8 cellular contexts compared by ENCODE assay signal in the genomic region with DNA sequence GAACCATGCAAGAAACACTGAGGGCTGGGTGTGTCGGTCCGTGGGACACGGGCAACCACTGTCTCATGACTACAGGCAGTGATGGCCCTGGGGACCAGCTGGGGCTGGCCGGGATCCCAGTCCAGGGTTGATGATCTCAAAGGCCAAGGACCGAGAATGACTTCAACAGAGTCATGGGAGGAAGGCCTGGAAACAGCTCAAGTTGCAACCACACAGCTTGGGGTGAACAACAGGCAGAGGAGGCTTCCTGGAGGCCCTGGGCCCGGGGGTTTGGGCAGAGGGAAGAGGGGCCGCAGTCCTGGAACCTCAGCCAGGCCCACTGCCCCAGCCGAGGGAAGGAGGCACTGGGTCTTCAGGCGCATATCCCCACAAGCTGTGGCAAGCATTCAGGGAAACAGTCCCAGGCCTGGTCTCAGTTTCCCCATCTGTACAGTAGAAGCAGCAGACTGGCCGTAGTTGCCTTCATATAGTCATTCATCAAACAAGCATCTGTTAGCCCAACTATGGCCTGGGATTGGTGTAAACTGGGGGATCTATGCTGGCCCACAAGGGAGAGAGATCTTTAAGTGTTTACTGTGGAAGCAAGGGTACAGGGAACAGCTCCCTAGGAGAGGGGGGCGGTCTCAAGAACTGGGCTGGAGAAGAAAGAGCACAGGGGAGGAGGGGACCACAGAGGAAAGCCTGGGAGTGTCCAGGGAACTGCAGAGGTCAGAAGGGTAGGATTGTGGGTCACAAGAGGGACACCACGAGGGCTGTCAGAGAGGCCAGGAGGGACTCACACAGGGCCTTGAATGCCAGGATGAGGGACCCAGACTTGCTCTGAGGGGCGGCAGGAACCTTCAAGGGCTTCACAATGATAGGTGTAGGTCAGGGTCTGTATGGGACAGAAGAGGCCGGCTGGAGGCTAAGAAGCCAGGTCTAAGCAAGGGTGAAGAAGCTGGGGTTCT. TPM values are rescaled to one million over a fixed set of nuclear protein-coding genes. Genes with fewer than 3 reads are reported as not detected.
DNase-seq lines count a peak whose midpoint lies in the region; ATAC-seq and TF ChIP-seq lines count a peak whose summit lies in the region.

No MANE protein-coding gene starts in this region.

- H3K14ac ChIP-seq in neuronal stem cell (ENCODE audit: low read length), result no peak overlapping the region

- H3K23ac ChIP-seq in neuronal stem cell (ENCODE audit: low read depth, low read length, poor library complexity), result no peak overlapping the region

- H3K4me1 Mint-ChIP-seq in activated naive CD4-positive, alpha-beta T cell treated with anti-CD3 and anti-CD28 coated beads for 36 hours (ENCODE audit: low read depth), result no peaks in the 10 kb centered on the region

- H2BK120ac ChIP-seq in neuronal stem cell (ENCODE audit: low read depth, low read length), result no peak overlapping the region

- peak overlapping the region; percentile 14 to 70 for H3K27ac Mint-ChIP-seq in activated naive CD4-positive, alpha-beta T cell treated with anti-CD3 and anti-CD28 coated beads, Interleukin-2, amount 50 U/mL, for 72 hours
- H3K27ac Mint-ChIP-seq in activated naive CD4-positive, alpha-beta T cell treated with anti-CD3 and anti-CD28 coated beads for 36 hours, result no peak overlapping the region

- peak overlapping the region; percentile 56 for H2BK5ac ChIP-seq in neuronal stem cell (ENCODE audit: low read length)

- peak overlapping the region; percentile 78 for H3K9ac ChIP-seq in neuronal stem cell (ENCODE audit: low read depth, low read length, poor library complexity)

- no peaks in the 10 kb centered on the region for H3K36me3 Mint-ChIP-seq in activated naive CD4-positive, alpha-beta T cell treated with anti-CD3 and anti-CD28 coated beads, Interleukin-2, amount 50 U/mL, for 72 hours
- no peaks in the 10 kb centered on the region for H3K36me3 Mint-ChIP-seq in activated naive CD4-positive, alpha-beta T cell treated with anti-CD3 and anti-CD28 coated beads for 36 hours (ENCODE audit: low read depth)

- H2AK5ac ChIP-seq in neuronal stem cell (ENCODE audit: low read depth, low read length), result no peak overlapping the region

- H3K4ac ChIP-seq in neuronal stem cell (ENCODE audit: low read length), result no peak overlapping the region

- H3K9me3 Mint-ChIP-seq in activated naive CD4-positive, alpha-beta T cell treated with anti-CD3 and anti-CD28 coated beads, Interleukin-2, amount 50 U/mL, for 72 hours, result no peaks in the 10 kb centered on the region
- no peaks in the 10 kb centered on the region for H3K9me3 Mint-ChIP-seq in activated naive CD4-positive, alpha-beta T cell treated with anti-CD3 and anti-CD28 coated beads for 36 hours

- H3K9me3 ChIP-seq in neuronal stem cell (replicated peaks in 1 of 2; ENCODE audit: control insufficient read depth in 2 of 2, insufficient read depth in 1 of 2, low read depth in 1 of 2, low read length in 2 of 2), result no peaks in the 10 kb centered on the region

- no peak overlapping the region for H3K27ac ChIP-seq in neuronal stem cell (replicated peaks; ENCODE audit: low read length)

- H3K4me2 ChIP-seq in neuronal stem cell (ENCODE audit: insufficient read depth, low read length, poor library complexity, severe bottlenecking), result no peak overlapping the region

- no peak overlapping the region for H2BK12ac ChIP-seq in neuronal stem cell (ENCODE audit: low read length)

- CTCF ChIA-PET in activated naive CD4-positive, alpha-beta T cell treated with anti-CD3 and anti-CD28 coated beads for 36 hours (lab: Charles Lee), result no interaction called here

- WGBS in neuronal stem cell (ENCODE audit: extremely low coverage in 2 of 2, insufficient read length in 2 of 2, insufficient replicate concordance in 1 of 2), 2 donors, result no CpG with 5 or more reads among the region's 14 CpGs

- no peak for ATAC-seq in activated naive CD4-positive, alpha-beta T cell treated with anti-CD3 and anti-CD28 coated beads, Interleukin-2, amount 50 U/mL, for 72 hours
- no peak for ATAC-seq in GM21515 (IDR thresholded peaks at IDR 0.05; ENCODE audit: unreplicated experiment)
- ATAC-seq in HG02970 (IDR thresholded peaks at IDR 0.05; ENCODE audit: low FRiP score, unreplicated experiment), result no peak

- DNase-seq in activated naive CD4-positive, alpha-beta T cell treated with anti-CD3 and anti-CD28 coated beads, Interleukin-2, amount 50 U/mL, for 72 hours (ENCODE audit: low spot score in 2 of 2), result no peak
- DNase-seq in activated naive CD4-positive, alpha-beta T cell treated with anti-CD3 and anti-CD28 coated beads for 36 hours, result no peak
- DNase-seq in fibroblast of villous mesenchyme (ENCODE audit: low read depth) (peak; percentile 82), neuronal stem cell (ENCODE audit: low spot score) (no peak), NCI-H187 (lab: John Stamatoyannopoulos, UW) (no peak), NCI-H526 (lab: John Stamatoyannopoulos, UW) (no peak)

- H4K91ac ChIP-seq in neuronal stem cell (ENCODE audit: low read depth, low read length, poor library complexity), result no peak overlapping the region

- H3K4me3 ChIP-seq in fibroblast of villous mesenchyme (ENCODE audit: low read depth, low read length) (peak overlapping the region; percentile 87), neuronal stem cell (ENCODE audit: low read length in 2 of 2) (no peak overlapping the region)

- intact Hi-C loops in activated naive CD4-positive, alpha-beta T cell treated with anti-CD3 and anti-CD28 coated beads for 36 hours (cut with micrococcal nuclease), result no loop called here

- peaks cover 3% of the 10 kb centered on the region for H3K27me3 Mint-ChIP-seq in activated naive CD4-positive, alpha-beta T cell treated with anti-CD3 and anti-CD28 coated beads for 36 hours (ENCODE audit: low read depth)

- peaks cover 7% of the 10 kb centered on the region for H3K79me1 ChIP-seq in neuronal stem cell (ENCODE audit: low read depth, low read length)

- TF ChIP-seq CTCF in fibroblast of villous mesenchyme (IDR thresholded peaks at IDR 0.05; ENCODE audit: insufficient read depth, low read depth, low read length), result no peak

- H3K36me3 ChIP-seq in neuronal stem cell (replicated peaks in 1 of 2; ENCODE audit: control insufficient read depth in 2 of 2, insufficient read depth in 2 of 2, low read length in 2 of 2), result peaks cover 0 to 17% of the 10 kb centered on the region in 2 donors

- peaks cover 4 to 24% of the 10 kb centered on the region in 2 donors for H3K4me1 ChIP-seq in neuronal stem cell (ENCODE audit: control insufficient read depth in 2 of 2, insufficient read depth in 1 of 2, low read depth in 1 of 2, low read length in 2 of 2)

- no peak overlapping the region for H3K4me3 Mint-ChIP-seq in activated naive CD4-positive, alpha-beta T cell treated with anti-CD3 and anti-CD28 coated beads for 36 hours

- no peak overlapping the region for H4K8ac ChIP-seq in neuronal stem cell (ENCODE audit: low read depth, low read length)

- H3K18ac ChIP-seq in neuronal stem cell (ENCODE audit: low read length), result no peak overlapping the region

- no peak overlapping the region for H2BK15ac ChIP-seq in neuronal stem cell (ENCODE audit: low read length)

- H2AFZ ChIP-seq in neuronal stem cell (ENCODE audit: low read length), result peak overlapping the region; percentile 44

- H3K27me3 ChIP-seq in neuronal stem cell (ENCODE audit: control insufficient read depth in 3 of 3, insufficient read depth in 3 of 3, low read depth in 1 of 3, low read length in 3 of 3), result no peaks in the 10 kb centered on the region

RNA-seq across cellular contexts. Expression of a gene that starts 2.1 kb away (rescaled TPM):
- under 1 TPM; 0.57 to 0.95 TPM for total RNA-seq in activated naive CD4-positive, alpha-beta T cell treated with anti-CD3 and anti-CD28 coated beads, Interleukin-2, amount 50 U/mL, for 72 hours
- not detected for total RNA-seq in activated naive CD4-positive, alpha-beta T cell treated with anti-CD3 and anti-CD28 coated beads for 36 hours
- 184 and 195 TPM in 2 replicates for total RNA-seq in fibroblast of villous mesenchyme
- polyA plus RNA-seq in neuronal stem cell (2013, experiment 1 of 2), result 136 TPM
- 136 TPM for polyA plus RNA-seq in neuronal stem cell (2013, experiment 2 of 2)

RNA-seq across cellular contexts. Expression of a gene that starts 29.9 kb away (rescaled TPM):
- total RNA-seq in activated naive CD4-positive, alpha-beta T cell treated with anti-CD3 and anti-CD28 coated beads, Interleukin-2, amount 50 U/mL, for 72 hours, result 10 to 100 TPM; 33.7 to 52.6 TPM
- 10 to 100 TPM; 32.2 to 33.6 TPM for total RNA-seq in activated naive CD4-positive, alpha-beta T cell treated with anti-CD3 and anti-CD28 coated beads for 36 hours
- 10.3 and 10.4 TPM in 2 replicates for total RNA-seq in fibroblast of villous mesenchyme
- 116 TPM for polyA plus RNA-seq in neuronal stem cell (2013, experiment 1 of 2)
- 126 TPM for polyA plus RNA-seq in neuronal stem cell (2013, experiment 2 of 2)

Comparison
In these comparisons a context has a peak if more than half of its experiments do, and no peak if none do; other contexts are left out.
1. RNA of a gene that starts 2.1 kb away (total RNA-seq): 184 to 195 TPM in fibroblast of villous mesenchyme; 0.57 to 0.95 TPM in activated naive CD4-positive, alpha-beta T cell treated with anti-CD3 and anti-CD28 coated beads, Interleukin-2, amount 50 U/mL, for 72 hours and not detected in activated naive CD4-positive, alpha-beta T cell treated with anti-CD3 and anti-CD28 coated beads for 36 hours; every median in the first group is over 10 times any median in the second.